In the genomic region with DNA sequence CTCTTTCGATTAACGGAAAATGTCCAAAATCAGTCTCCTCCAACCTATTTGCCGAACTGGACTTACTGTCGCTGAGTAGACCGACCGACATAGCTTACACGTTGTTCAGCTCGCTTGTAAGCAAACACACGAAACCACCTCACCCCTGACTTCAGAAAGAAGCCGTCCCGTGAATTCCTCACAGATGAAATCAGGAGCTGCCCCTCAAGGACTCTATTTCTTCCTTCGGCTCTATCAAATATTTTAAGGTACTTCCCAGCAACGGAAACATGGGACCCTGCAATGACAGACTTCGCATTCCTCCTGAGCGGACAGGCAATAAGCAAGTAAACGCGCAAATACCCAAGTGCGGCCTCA, we compare ENCODE assay signal across 8 cellular contexts. TPM values are rescaled to one million over a fixed set of nuclear protein-coding genes. Genes with fewer than 3 reads are reported as not detected.
A peak's percentile ranks its signal among the peaks of the same experiment; 100 is the strongest.
DNase-seq lines count a peak whose midpoint lies in the region; ATAC-seq and TF ChIP-seq lines count a peak whose summit lies in the region.

No MANE protein-coding gene starts in this region.

- CTCF ChIA-PET in WTC11 (lab: Charles Lee), result interaction anchor here (1.0 to 3.6 kb wide), 5 partner anchors 9 to 121 kb away, joined by 3 to 16 read pairs (median 9); no protein-coding TSS in a partner anchor

- H3K4me3 Mint-ChIP-seq in WTC11, result no peak overlapping the region

- DNase-seq in right atrium auricular region (ENCODE audit: low spot score) (no peak), Right ventricle myocardium inferior (ENCODE audit: missing footprints) (no peak), WTC11 (ENCODE audit: low spot score) (no peak), hepatic stellate cell (ENCODE audit: low spot score) (peak; percentile 69)

- H3K4me3 ChIP-seq in right atrium auricular region (peak overlapping the region; percentile 69 to 93), skin epidermis (peak overlapping the region; percentile 71 to 97 (median 90))

- H3K27ac Mint-ChIP-seq in WTC11, result peak overlapping the region; percentile 87

- intact Hi-C loops in Right ventricle myocardium inferior (cut with DNase I), result loop anchor here (5.0 kb wide), 1 partner anchor 35 kb away; no protein-coding TSS in a partner anchor

- POLR2A ChIA-PET in WTC11 (lab: Charles Lee), result interaction anchor here (0.8 to 5.0 kb wide), 5 partner anchors 11 to 75 kb away, joined by 3 to 53 read pairs (median 4); partner anchors contain the start of genes DIDO1 and TCFL5

- H3K9me3 Mint-ChIP-seq in WTC11, result no peaks in the 10 kb centered on the region

- peaks cover 7% of the 10 kb centered on the region for H3K36me3 ChIP-seq in right atrium auricular region

- no peaks in the 10 kb centered on the region for H3K27me3 Mint-ChIP-seq in WTC11 (ENCODE audit: low read depth)

- no peak for ATAC-seq in Right ventricle myocardium inferior
- no peak for ATAC-seq in WTC11
- ATAC-seq in HG02571 (IDR thresholded peaks at IDR 0.05; ENCODE audit: unreplicated experiment), result no peak
- no peak for ATAC-seq in GM21381 (IDR thresholded peaks at IDR 0.05; ENCODE audit: unreplicated experiment)
- no peak for ATAC-seq in GM18870 (IDR thresholded peaks at IDR 0.05; ENCODE audit: unreplicated experiment)

- TF ChIP-seq CTCF in right atrium auricular region (IDR thresholded peaks at IDR 0.05), result no peak
- no peak for TF ChIP-seq CTCF in WTC11 (IDR thresholded peaks at IDR 0.05)

- H3K4me1 ChIP-seq in right atrium auricular region, result peaks cover 0 to 60% of the 10 kb centered on the region in 2 donors

- no peaks in the 10 kb centered on the region for H3K27me3 ChIP-seq in right atrium auricular region

- no peaks in the 10 kb centered on the region for H3K9me3 ChIP-seq in right atrium auricular region

- peaks cover 19% of the 10 kb centered on the region for H3K36me3 Mint-ChIP-seq in WTC11

- H3K27ac ChIP-seq in right atrium auricular region (peak overlapping the region; percentile 91 to 94), skin epidermis (peak overlapping the region; percentile 41 to 99 (median 94))

- H3K4me1 Mint-ChIP-seq in WTC11, result peaks cover 27% of the 10 kb centered on the region

TF ChIP-seq in WTC11, 78 proteins besides CTCF, POLR2A, EP300 and RAD21:
- TF ChIP-seq ETV6 (CRISPR knock-in tag; IDR thresholded peaks at IDR 0.05) (no peak), JAZF1 (CRISPR knock-in tag; IDR thresholded peaks at IDR 0.05) (no peak), USF2 (CRISPR knock-in tag; IDR thresholded peaks at IDR 0.05) (no peak), HMGXB4 (CRISPR knock-in tag; IDR thresholded peaks at IDR 0.05) (no peak), MLX (CRISPR knock-in tag; IDR thresholded peaks at IDR 0.05) (no peak), NFYB (CRISPR knock-in tag; conservative IDR thresholded peaks at IDR 0.05; ENCODE audit: low read depth) (no peak), MYBL2 (CRISPR knock-in tag; IDR thresholded peaks at IDR 0.05) (no peak), NR3C1 (CRISPR knock-in tag; conservative IDR thresholded peaks at IDR 0.05; ENCODE audit: low read depth) (no peak), ZNF416 (CRISPR knock-in tag; IDR thresholded peaks at IDR 0.05) (no peak), RELA (CRISPR knock-in tag; IDR thresholded peaks at IDR 0.05; ENCODE audit: borderline replicate concordance) (no peak), GABPB1 (CRISPR knock-in tag; IDR thresholded peaks at IDR 0.05) (no peak)
- TF ChIP-seq, protein P1, sequence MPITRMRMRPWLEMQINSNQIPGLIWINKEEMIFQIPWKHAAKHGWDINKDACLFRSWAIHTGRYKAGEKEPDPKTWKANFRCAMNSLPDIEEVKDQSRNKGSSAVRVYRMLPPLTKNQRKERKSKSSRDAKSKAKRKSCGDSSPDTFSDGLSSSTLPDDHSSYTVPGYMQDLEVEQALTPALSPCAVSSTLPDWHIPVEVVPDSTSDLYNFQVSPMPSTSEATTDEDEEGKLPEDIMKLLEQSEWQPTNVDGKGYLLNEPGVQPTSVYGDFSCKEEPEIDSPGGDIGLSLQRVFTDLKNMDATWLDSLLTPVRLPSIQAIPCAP (CRISPR knock-in tag; IDR thresholded peaks at IDR 0.05), result no peak
- TF ChIP-seq, protein P2, sequence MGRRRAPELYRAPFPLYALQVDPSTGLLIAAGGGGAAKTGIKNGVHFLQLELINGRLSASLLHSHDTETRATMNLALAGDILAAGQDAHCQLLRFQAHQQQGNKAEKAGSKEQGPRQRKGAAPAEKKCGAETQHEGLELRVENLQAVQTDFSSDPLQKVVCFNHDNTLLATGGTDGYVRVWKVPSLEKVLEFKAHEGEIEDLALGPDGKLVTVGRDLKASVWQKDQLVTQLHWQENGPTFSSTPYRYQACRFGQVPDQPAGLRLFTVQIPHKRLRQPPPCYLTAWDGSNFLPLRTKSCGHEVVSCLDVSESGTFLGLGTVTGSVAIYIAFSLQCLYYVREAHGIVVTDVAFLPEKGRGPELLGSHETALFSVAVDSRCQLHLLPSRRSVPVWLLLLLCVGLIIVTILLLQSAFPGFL (CRISPR knock-in tag; IDR thresholded peaks at IDR 0.05; ENCODE audit: borderline replicate concordance), result no peak
- TF ChIP-seq, protein P3, sequence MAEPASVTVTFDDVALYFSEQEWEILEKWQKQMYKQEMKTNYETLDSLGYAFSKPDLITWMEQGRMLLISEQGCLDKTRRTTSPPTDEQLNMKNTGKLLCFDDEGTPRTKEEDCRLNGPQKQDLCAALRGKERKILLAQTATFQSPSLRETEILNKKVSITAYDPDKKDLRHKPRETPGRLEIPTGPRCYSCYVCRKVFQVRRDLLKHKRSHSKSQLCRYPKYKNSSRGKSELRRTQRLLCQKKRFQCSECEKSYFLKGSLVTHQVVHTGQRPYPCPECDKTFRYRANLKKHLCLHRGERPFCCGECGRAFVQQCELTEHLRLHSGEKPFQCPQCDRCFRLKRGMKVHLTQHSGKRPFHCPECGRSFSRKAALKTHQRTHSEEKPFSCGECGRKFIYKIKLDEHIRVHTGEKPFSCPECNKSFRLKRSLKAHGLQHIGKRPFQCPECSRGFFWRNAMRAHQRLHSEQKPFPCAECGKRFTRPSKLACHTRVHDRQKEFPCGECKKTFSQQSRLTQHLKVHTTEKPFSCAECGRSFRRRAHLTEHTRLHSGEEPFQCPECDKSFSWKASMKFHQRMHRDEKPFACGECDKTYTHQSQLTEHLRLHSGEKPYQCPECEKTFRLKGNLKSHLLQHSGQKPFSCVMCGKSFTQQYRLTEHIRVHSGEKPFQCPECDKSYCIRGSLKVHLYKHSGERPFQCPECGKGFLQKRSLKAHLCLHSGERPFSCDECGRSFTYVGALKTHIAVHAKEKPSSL (CRISPR knock-in tag; conservative IDR thresholded peaks at IDR 0.05), result no peak
- TF ChIP-seq, protein P4, sequence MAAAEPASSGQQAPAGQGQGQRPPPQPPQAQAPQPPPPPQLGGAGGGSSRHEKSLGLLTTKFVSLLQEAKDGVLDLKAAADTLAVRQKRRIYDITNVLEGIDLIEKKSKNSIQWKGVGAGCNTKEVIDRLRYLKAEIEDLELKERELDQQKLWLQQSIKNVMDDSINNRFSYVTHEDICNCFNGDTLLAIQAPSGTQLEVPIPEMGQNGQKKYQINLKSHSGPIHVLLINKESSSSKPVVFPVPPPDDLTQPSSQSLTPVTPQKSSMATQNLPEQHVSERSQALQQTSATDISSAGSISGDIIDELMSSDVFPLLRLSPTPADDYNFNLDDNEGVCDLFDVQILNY (CRISPR knock-in tag; IDR thresholded peaks at IDR 0.05), result no peak

RNA-seq across cellular contexts. Expression of gene GID8, which starts 1.0 kb away (rescaled TPM):
- total RNA-seq in right atrium auricular region (10 to 100 TPM; 16.8 to 18.7 TPM), Right ventricle myocardium inferior (16.1 TPM), WTC11 (2021) (56.2 to 70.2 TPM (median 56.6 TPM) in 3 replicates)

RNA-seq across cellular contexts. Expression of gene DIDO1, which starts 10.7 kb away (rescaled TPM):
- 10 to 100 TPM; 34.7 to 37.5 TPM for total RNA-seq in right atrium auricular region
- 33.5 TPM for total RNA-seq in Right ventricle myocardium inferior
- 69.3 to 87.3 TPM (median 71.6 TPM) in 3 replicates for total RNA-seq in WTC11 (2021)

RNA-seq across cellular contexts. Expression of gene SLC17A9, which starts 15.5 kb away (rescaled TPM):
- total RNA-seq in right atrium auricular region, result 1 to 10 TPM; 1.3 to 1.8 TPM
- 0.41 TPM for total RNA-seq in Right ventricle myocardium inferior
- total RNA-seq in WTC11 (2021), result 26.2 to 41.7 TPM (median 30.8 TPM) in 3 replicates
